Comparison of ENCODE assay signal across 2 cellular contexts in genomic region chr13:102567857-102568256, GRCh38.
TF ChIP-seq lines count a peak whose summit lies in the region.

No MANE protein-coding gene starts in this region.

TF ChIP-seq in HEK293, 187 proteins besides CTCF, POLR2A, EP300 and RAD21:
- peak; percentile 93 for TF ChIP-seq REST (tag by site-specific recombination; IDR thresholded peaks at IDR 0.05)
- no peak for TF ChIP-seq ZFP41 (tag by site-specific recombination; IDR thresholded peaks at IDR 0.05; ENCODE audit: borderline replicate concordance)

TF ChIP-seq in WTC11, 78 proteins besides CTCF, POLR2A, EP300 and RAD21 (continued from another document):
- no peak for TF ChIP-seq ZNF281 (CRISPR knock-in tag; IDR thresholded peaks at IDR 0.05)
- no peak for TF ChIP-seq ZNF317 (CRISPR knock-in tag; IDR thresholded peaks at IDR 0.05; ENCODE audit: borderline replicate concordance, low read depth)
- no peak for TF ChIP-seq IRF1 (CRISPR knock-in tag; IDR thresholded peaks at IDR 0.05)
- no peak for TF ChIP-seq STAT6 (CRISPR knock-in tag; conservative IDR thresholded peaks at IDR 0.05; ENCODE audit: low read depth)
- TF ChIP-seq ESRRA (CRISPR knock-in tag; IDR thresholded peaks at IDR 0.05; ENCODE audit: borderline replicate concordance), result no peak
